In genomic region chr10:60883187-60883586, GRCh38 we compare ENCODE assay signal across 8 cellular contexts.
A peak's percentile ranks its signal among the peaks of the same experiment; 100 is the strongest.
DNase-seq lines count a peak whose midpoint lies in the region; ATAC-seq lines count a peak whose summit lies in the region.

No MANE protein-coding gene starts in this region.

- no peak overlapping the region for H3K4me3 ChIP-seq in skeletal muscle tissue (ENCODE audit: low read length in 3 of 3)

- H3K27ac ChIP-seq in skeletal muscle tissue (ENCODE audit: low read depth, low read length) = peak overlapping the region; percentile 20

- peak; percentile 80 for ATAC-seq in GM21723 (IDR thresholded peaks at IDR 0.05; ENCODE audit: unreplicated experiment)
- no peak for ATAC-seq in HG03045 (IDR thresholded peaks at IDR 0.05; ENCODE audit: unreplicated experiment)

- peaks cover 16 to 54% (median 40%) of the 10 kb centered on the region in 3 donors for H3K36me3 ChIP-seq in skeletal muscle tissue (ENCODE audit: control insufficient read depth in 3 of 3, insufficient read depth in 3 of 3, low read length in 3 of 3)

- peak; percentile 59 for DNase-seq in D341Med (ENCODE audit: low spot score)
- DNase-seq in NCI-H146 (lab: John Stamatoyannopoulos, UW) = peak; percentile 36
- peak; percentile 11 for DNase-seq in fibroblast of gingiva (ENCODE audit: low read depth)
- no peak for DNase-seq in LoVo (ENCODE audit: low spot score)
- no peak for DNase-seq in effector CD4-positive, alpha-beta T cell

- H3K9me3 ChIP-seq in skeletal muscle tissue (ENCODE audit: control insufficient read depth in 3 of 3, low read length in 3 of 3) = no peaks in the 10 kb centered on the region

- no peaks in the 10 kb centered on the region for H3K27me3 ChIP-seq in skeletal muscle tissue (ENCODE audit: control insufficient read depth in 3 of 3, insufficient read depth in 3 of 3, low read length in 3 of 3)

- no peak overlapping the region for H3K9ac ChIP-seq in skeletal muscle tissue (ENCODE audit: low read depth in 1 of 3, low read length in 3 of 3)

- peaks cover 21 to 52% (median 27%) of the 10 kb centered on the region in 3 donors for H3K4me1 ChIP-seq in skeletal muscle tissue (ENCODE audit: control insufficient read depth in 3 of 3, insufficient read depth in 3 of 3, low read length in 3 of 3)

Comparison
In these comparisons a context has a peak if more than half of its experiments do, and no peak if none do; other contexts are left out.
1. DNase-seq: peak in D341Med (single experiment), NCI-H146 (single experiment) and fibroblast of gingiva (single experiment); none in LoVo (single experiment) and effector CD4-positive, alpha-beta T cell (single experiment).